27 cellular contexts compared by ENCODE assay signal in the genomic region with DNA sequence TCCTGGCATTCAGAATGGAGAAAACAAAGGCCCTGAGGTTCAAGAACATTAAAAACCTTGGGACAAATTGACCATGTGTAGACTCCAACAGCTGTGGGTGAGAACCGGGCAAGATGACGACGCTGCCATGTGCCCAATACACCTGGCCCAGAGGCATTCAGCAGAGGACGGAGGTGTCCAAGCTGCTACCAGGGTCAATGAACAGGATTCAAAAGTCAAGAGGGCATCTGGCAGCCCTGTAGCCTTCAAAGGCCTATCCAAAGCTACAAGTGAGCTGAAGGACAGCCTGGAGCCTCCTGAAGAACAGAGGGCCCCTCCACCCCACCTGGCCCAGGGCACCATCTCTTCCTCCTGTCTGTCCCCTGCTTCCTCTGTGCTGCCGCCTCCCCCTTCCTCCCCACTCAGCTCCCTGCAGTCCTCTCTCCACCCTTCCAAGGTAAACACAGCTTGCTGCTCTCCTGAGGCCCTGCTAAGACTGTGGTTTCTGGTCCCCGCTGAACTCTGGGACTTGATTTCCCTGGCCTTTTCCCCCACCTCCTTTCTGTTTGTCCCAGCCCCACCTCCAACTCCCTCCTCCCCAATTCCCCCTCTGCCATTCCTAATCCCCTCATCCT. TPM values are rescaled to one million over a fixed set of nuclear protein-coding genes. Genes with fewer than 3 reads are reported as not detected.
A peak's percentile ranks its signal among the peaks of the same experiment; 100 is the strongest.
DNase-seq lines count a peak whose midpoint lies in the region; ATAC-seq and TF ChIP-seq lines count a peak whose summit lies in the region.
"Had no signal": no experiment of that assay in that cellular context is flagged by ENCODE, and none has a peak within 500 bp of the region (broad histone marks: within the 10 kb centered on the region; RNA-seq: fewer than 3 reads in every experiment).

No MANE protein-coding gene starts in this region.

- H3K4me3 Mint-ChIP-seq in neural progenitor cell = no peak overlapping the region
- H3K4me3 Mint-ChIP-seq: endodermal cell; neural crest cell; T-helper 1 cell treated with Interleukin-12 subunit alpha and Interleukin-12 subunit beta and Interleukin-4 antibody, amounts not matched to agents 30 μg/mL and 1 μg/mL, for 36 hours had no signal

- peaks cover 1% of the 10 kb centered on the region for H3K36me3 Mint-ChIP-seq in neural progenitor cell

- H3K27me3 Mint-ChIP-seq in neural progenitor cell (ENCODE audit: insufficient read depth, low read depth) = peaks cover 2% of the 10 kb centered on the region

- H3K27ac ChIP-seq in left lung (no peak overlapping the region), neural progenitor cell (no peak overlapping the region)
- H3K27ac ChIP-seq: colonic mucosa, gastroesophageal sphincter, prostate gland, SK-N-MC had no signal

- in situ Hi-C loops in GM13977 (cut with MboI; ENCODE audit: low pct_unique_long_range_greater_than_20kb, low sequenced_read_pairs, unreplicated experiment) = no loop called here

- no peaks in the 10 kb centered on the region for H3K4me1 Mint-ChIP-seq in neural progenitor cell
- H3K4me1 Mint-ChIP-seq: neural crest cell had no signal

- no peaks in the 10 kb centered on the region for H4K20me1 ChIP-seq in neural progenitor cell (ENCODE audit: low read depth)

- H3K4me2 ChIP-seq in neural progenitor cell = no peak overlapping the region

- no peak overlapping the region for H3K9ac ChIP-seq in neural progenitor cell

- no peaks in the 10 kb centered on the region for H3K79me2 ChIP-seq in neural progenitor cell (ENCODE audit: low read depth)

- no peaks in the 10 kb centered on the region for H3F3A ChIP-seq in neural progenitor cell (ENCODE audit: low read depth)

- peak; percentile 31 for DNase-seq in NCI-H2107 treated with DMSO at 0.1 percent for 48 hours (lab: John Stamatoyannopoulos, UW; ENCODE audit: unreplicated experiment)
- no peak for DNase-seq in NCI-H2107 (lab: John Stamatoyannopoulos, UW)
- peak; percentile 36 for DNase-seq in NCI-H69 (lab: John Stamatoyannopoulos, UW)
- peak in 1 of 2 donors; percentile 52 for DNase-seq in left lung
- DNase-seq in omental fat pad (ENCODE audit: low spot score) = no peak
- DNase-seq in GM13977 (ENCODE audit: low spot score) = no peak
- no peak for DNase-seq in neural progenitor cell (ENCODE audit: low spot score)
- DNase-seq in epidermal melanocyte (ENCODE audit: insufficient read length, low spot score) = no peak
- DNase-seq: activated CD4-positive, alpha-beta T cell treated with anti-CD3 and anti-CD28 coated beads for 4 hours; activated CD8-positive, alpha-beta memory T cell treated with anti-CD3 and anti-CD28 coated beads for 24 hours; activated naive CD4-positive, alpha-beta T cell; activated T-cell treated with anti-CD3 and anti-CD28 coated beads, Interleukin-2, amount 50 U/mL, for 1 hour; BE2C; colonic mucosa; EL; endodermal cell; HCEC 1CT; NCI-H2171; NCI-H526 treated with DMSO at 0.1 percent for 48 hours; stimulated activated CD4-positive, alpha-beta T cell treated with anti-CD3 and anti-CD28 coated beads, Interleukin-1b, Interleukin-23, amount 100 ng/mL, for 48 hours; trophoblast cell had no signal

- no peak for TF ChIP-seq CTCF in left lung (IDR thresholded peaks at IDR 0.05)
- TF ChIP-seq CTCF in omental fat pad (IDR thresholded peaks at IDR 0.05) = no peak
- no peak for TF ChIP-seq CTCF in GM13977 (IDR thresholded peaks at IDR 0.05; ENCODE audit: extremely low read depth, insufficient read depth, missing control alignments)
- TF ChIP-seq CTCF in neural progenitor cell (IDR thresholded peaks at IDR 0.05) = no peak

- H3K27me3 ChIP-seq in left lung (no peaks in the 10 kb centered on the region), neural progenitor cell (no peaks in the 10 kb centered on the region)
- H3K27me3 ChIP-seq: BE2C, colonic mucosa had no signal

- H3K36me3 ChIP-seq in left lung = no peaks in the 10 kb centered on the region
- H3K36me3 ChIP-seq in neural progenitor cell = no peaks in the 10 kb centered on the region
- H3K36me3 ChIP-seq: BE2C, colonic mucosa, gastroesophageal sphincter, prostate gland had no signal

- intact Hi-C loops in left lung (cut with DNase I) = no loop called here

- peak; percentile 95 for ATAC-seq in left lung
- ATAC-seq in omental fat pad (ENCODE audit: low FRiP score) = no peak
- ATAC-seq: gastroesophageal sphincter had no signal

- H3K27ac Mint-ChIP-seq in neural progenitor cell = no peak overlapping the region
- H3K27ac Mint-ChIP-seq: endodermal cell; T-helper 1 cell treated with Interleukin-12 subunit alpha and Interleukin-12 subunit beta and Interleukin-4 antibody, amounts not matched to agents 30 μg/mL and 1 μg/mL, for 36 hours had no signal

- H3K4me1 ChIP-seq in left lung (no peaks in the 10 kb centered on the region), neural progenitor cell (no peaks in the 10 kb centered on the region)
- H3K4me1 ChIP-seq: BE2C, colonic mucosa, gastroesophageal sphincter, prostate gland had no signal

- H3K4me3 ChIP-seq in left lung = no peak overlapping the region
- no peak overlapping the region for H3K4me3 ChIP-seq in neural progenitor cell
- H3K4me3 ChIP-seq: colonic mucosa, gastroesophageal sphincter, lung, prostate gland, SK-N-MC had no signal

- peaks cover 8% of the 10 kb centered on the region for H3K9me3 Mint-ChIP-seq in neural progenitor cell
- H3K9me3 Mint-ChIP-seq: neural crest cell; T-helper 1 cell treated with Interleukin-12 subunit alpha and Interleukin-12 subunit beta and Interleukin-4 antibody, amounts not matched to agents 30 μg/mL and 1 μg/mL, for 36 hours had no signal

- no peak overlapping the region for H2AFZ ChIP-seq in neural progenitor cell (replicated peaks)

- H3K9me3 ChIP-seq in left lung = no peaks in the 10 kb centered on the region
- H3K9me3 ChIP-seq in neural progenitor cell (ENCODE audit: low read depth) = no peaks in the 10 kb centered on the region
- H3K9me3 ChIP-seq: BE2C, colonic mucosa, gastroesophageal sphincter, prostate gland had no signal

RNA-seq across cellular contexts. Expression of a gene that starts 57.5 kb away (rescaled TPM):
- 10 to 100 TPM; 32.9 to 34.9 TPM for total RNA-seq in left lung
- total RNA-seq in omental fat pad = 10 to 100 TPM; 25.9 to 30.3 (median 27.1) TPM
- total RNA-seq in neural progenitor cell (ENCODE audit: low replicate concordance) = 25.1 and 28.6 TPM in 2 replicates

Comparison
In these comparisons a context has a peak if more than half of its experiments do, and no peak if none do; other contexts are left out.
1. DNase-seq: peak in NCI-H2107 treated with DMSO at 0.1 percent for 48 hours (single experiment) and NCI-H69 (single experiment); none in NCI-H2107 (single experiment), omental fat pad (single experiment), GM13977 (single experiment), neural progenitor cell (single experiment) and epidermal melanocyte (single experiment).